15 cellular contexts compared by ENCODE assay signal in genomic region chr1:34867421-34867820, GRCh38. TPM values are rescaled to one million over a fixed set of nuclear protein-coding genes. Genes with fewer than 3 reads are reported as not detected.
A peak's percentile ranks its signal among the peaks of the same experiment; 100 is the strongest.
DNase-seq lines count a peak whose midpoint lies in the region; ATAC-seq and TF ChIP-seq lines count a peak whose summit lies in the region.
"Had no signal": no experiment of that assay in that cellular context is flagged by ENCODE, and none has a peak within 500 bp of the region (broad histone marks: within the 10 kb centered on the region; RNA-seq: fewer than 3 reads in every experiment).

No MANE protein-coding gene starts in this region.

- H3K4me1 ChIP-seq in Karpas-422 (ENCODE audit: low read length) = peaks cover 50% of the 10 kb centered on the region

- H3K4me2 ChIP-seq in Karpas-422 (ENCODE audit: low read depth, low read length, poor library complexity, severe bottlenecking) = peak overlapping the region; percentile 80

- peaks cover 11% of the 10 kb centered on the region for H3K27me3 Mint-ChIP-seq in stimulated activated naive CD8-positive, alpha-beta T cell treated with anti-CD3 and anti-CD28 coated beads, Interleukin-15, Interleukin-2, amounts not matched to agents 100 ng/mL and 50 ng/mL, for 24 hours
- peaks cover 57% of the 10 kb centered on the region for H3K27me3 Mint-ChIP-seq in type B pancreatic cell

- no peaks in the 10 kb centered on the region for H3K9me3 ChIP-seq in Karpas-422 (ENCODE audit: low read length)
- H3K9me3 ChIP-seq: psoas muscle had no signal

- H3K4me3 ChIP-seq in Karpas-422 (ENCODE audit: low read length) = no peak overlapping the region; the same call in 1 of the 2 replicates
- H3K4me3 ChIP-seq: PC-9 had no signal

- no peaks in the 10 kb centered on the region for H3K79me2 ChIP-seq in Karpas-422 (ENCODE audit: low read length)

- no peak overlapping the region; the same call in 1 of the 2 replicates for H3K9ac ChIP-seq in Karpas-422 (ENCODE audit: low read length)

- TF ChIP-seq CTCF in type B pancreatic cell (conservative IDR thresholded peaks at IDR 0.05) = no peak

- ATAC-seq in stimulated activated naive CD8-positive, alpha-beta T cell treated with anti-CD3 and anti-CD28 coated beads, Interleukin-15, Interleukin-2, amounts not matched to agents 100 U/mL and 50 U/mL, for 24 hours = no peak

- no peaks in the 10 kb centered on the region for H3K9me3 Mint-ChIP-seq in stimulated activated naive CD8-positive, alpha-beta T cell treated with anti-CD3 and anti-CD28 coated beads, Interleukin-15, Interleukin-2, amounts not matched to agents 100 ng/mL and 50 ng/mL, for 24 hours
- H3K9me3 Mint-ChIP-seq in type B pancreatic cell = no peaks in the 10 kb centered on the region

- no peaks in the 10 kb centered on the region for H4K20me1 ChIP-seq in Karpas-422 (ENCODE audit: insufficient read depth, low read depth, low read length)

- no peaks in the 10 kb centered on the region for H3K36me3 ChIP-seq in Karpas-422 (ENCODE audit: insufficient read depth, low read length)

- no peaks in the 10 kb centered on the region for H3K36me3 Mint-ChIP-seq in stimulated activated naive CD8-positive, alpha-beta T cell treated with anti-CD3 and anti-CD28 coated beads, Interleukin-15, Interleukin-2, amounts not matched to agents 100 ng/mL and 50 ng/mL, for 24 hours (ENCODE audit: low read depth)
- H3K36me3 Mint-ChIP-seq in type B pancreatic cell = no peaks in the 10 kb centered on the region

- peak overlapping the region; percentile 17 for H3K4me3 Mint-ChIP-seq in stimulated activated naive CD8-positive, alpha-beta T cell treated with anti-CD3 and anti-CD28 coated beads, Interleukin-15, Interleukin-2, amounts not matched to agents 100 ng/mL and 50 ng/mL, for 24 hours
- peak overlapping the region; percentile 77 for H3K4me3 Mint-ChIP-seq in type B pancreatic cell

- no peak overlapping the region for H2AFZ ChIP-seq in Karpas-422 (ENCODE audit: low read length)
- H2AFZ ChIP-seq: PC-9 had no signal

- H3K27ac Mint-ChIP-seq in stimulated activated naive CD8-positive, alpha-beta T cell treated with anti-CD3 and anti-CD28 coated beads, Interleukin-15, Interleukin-2, amounts not matched to agents 100 ng/mL and 50 ng/mL, for 24 hours = no peak overlapping the region
- peak overlapping the region; percentile 59 for H3K27ac Mint-ChIP-seq in type B pancreatic cell

- no peaks in the 10 kb centered on the region for H3K9me2 ChIP-seq in Karpas-422 (replicated peaks; ENCODE audit: insufficient read depth, low read length)

- no peak overlapping the region for H3K27ac ChIP-seq in Karpas-422 (ENCODE audit: low read length)
- H3K27ac ChIP-seq: PC-9, psoas muscle had no signal

- no peaks in the 10 kb centered on the region for H3K27me3 ChIP-seq in Karpas-422 (ENCODE audit: low read length)

- no peak for DNase-seq in stimulated activated naive CD8-positive, alpha-beta T cell treated with anti-CD3 and anti-CD28 coated beads, Interleukin-15, Interleukin-2, amounts not matched to agents 100 U/mL and 50 U/mL, for 24 hours
- DNase-seq in Karpas-422 = no peak
- DNase-seq in islet precursor cell = peak; percentile 28
- DNase-seq in type B pancreatic cell (ENCODE audit: extremely low spot score, unreplicated experiment) = no peak
- DNase-seq in OCI-M2 (lab: John Stamatoyannopoulos, UW; ENCODE audit: unreplicated experiment) = no peak
- no peak for DNase-seq in T1000 (lab: John Stamatoyannopoulos, UW)
- no peak for DNase-seq in NCI-H1694 (lab: John Stamatoyannopoulos, UW)
- DNase-seq: activated CD4-positive, alpha-beta T cell treated with anti-CD3 and anti-CD28 coated beads for 48 hours; activated effector memory CD4-positive, alpha-beta T cell treated with Interleukin-2 at 50 U/mL for 16 hours; kidney glomerular epithelial cell; NCI-H1417 treated with DMSO at 0.1 percent for 48 hours; PC-9; psoas muscle; stimulated activated CD4-positive, alpha-beta T cell treated with anti-CD3 and anti-CD28 coated beads, Interleukin-12 subunit alpha, Interleukin-12 subunit beta, amount 100 ng/mL, for 4 hours had no signal

- H3K4me1 Mint-ChIP-seq in stimulated activated naive CD8-positive, alpha-beta T cell treated with anti-CD3 and anti-CD28 coated beads, Interleukin-15, Interleukin-2, amounts not matched to agents 100 ng/mL and 50 ng/mL, for 24 hours (ENCODE audit: low read depth) = peaks cover 37% of the 10 kb centered on the region
- H3K4me1 Mint-ChIP-seq in type B pancreatic cell (ENCODE audit: unreplicated experiment) = no peaks in the 10 kb centered on the region

RNA-seq across cellular contexts. Expression of gene SMIM12, which starts 7.9 kb away (rescaled TPM):
- 25.3 and 33.0 TPM in 2 replicates for total RNA-seq in Karpas-422 (2014; rRNA removed; shearing (Covaris generic); ENCODE audit: low replicate concordance)
- total RNA-seq in type B pancreatic cell (ENCODE audit: low replicate concordance) = 39.0 and 45.6 TPM in 2 replicates
